1 cellular context compared by ENCODE assay signal in the genomic region with DNA sequence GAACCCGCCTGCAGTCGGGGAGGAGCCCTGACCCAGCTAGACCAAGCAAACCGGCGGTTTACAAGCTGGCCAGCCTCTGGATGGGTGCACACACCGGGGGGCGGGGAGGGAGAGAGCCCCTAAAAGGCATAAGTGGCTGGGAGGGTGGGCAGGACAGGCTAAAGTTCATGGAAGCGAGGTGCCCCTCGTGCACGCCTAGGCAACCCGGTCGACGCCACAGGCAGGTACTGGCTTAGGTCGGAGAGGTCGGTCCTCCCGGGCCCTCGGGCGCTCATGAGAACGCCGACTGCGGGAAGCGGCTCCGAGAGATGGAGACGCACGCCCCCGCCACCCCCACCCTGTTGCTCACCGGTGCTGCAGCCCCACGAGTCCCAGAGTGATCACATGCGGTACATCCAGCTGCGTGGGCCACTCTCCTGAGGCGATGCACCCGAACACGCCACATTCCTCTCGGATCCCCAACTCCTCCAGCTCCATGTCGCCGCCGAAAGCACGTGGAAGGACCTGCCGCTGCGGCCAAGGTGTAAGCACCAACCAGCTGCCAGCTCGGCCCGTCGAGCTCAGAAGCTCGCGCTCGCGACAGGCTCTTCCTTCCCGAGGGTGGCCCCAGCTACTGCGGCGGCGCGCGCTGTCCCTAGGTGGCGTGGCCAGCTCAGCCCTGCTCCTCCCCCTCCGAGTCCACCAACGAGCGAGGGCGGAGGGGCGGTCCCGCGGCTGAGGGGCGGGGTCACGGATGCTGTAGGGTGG.
TF ChIP-seq lines count a peak whose summit lies in the region.

A gene (minus strand): TSS at position 615 of the 747 bp plus-strand sequence. CDS start 138 bp downstream, at position 477.

TF ChIP-seq in K562, 482 proteins besides CTCF, POLR2A, EP300 and RAD21 (continued from another document and continues in another):
- TF ChIP-seq, protein P1, sequence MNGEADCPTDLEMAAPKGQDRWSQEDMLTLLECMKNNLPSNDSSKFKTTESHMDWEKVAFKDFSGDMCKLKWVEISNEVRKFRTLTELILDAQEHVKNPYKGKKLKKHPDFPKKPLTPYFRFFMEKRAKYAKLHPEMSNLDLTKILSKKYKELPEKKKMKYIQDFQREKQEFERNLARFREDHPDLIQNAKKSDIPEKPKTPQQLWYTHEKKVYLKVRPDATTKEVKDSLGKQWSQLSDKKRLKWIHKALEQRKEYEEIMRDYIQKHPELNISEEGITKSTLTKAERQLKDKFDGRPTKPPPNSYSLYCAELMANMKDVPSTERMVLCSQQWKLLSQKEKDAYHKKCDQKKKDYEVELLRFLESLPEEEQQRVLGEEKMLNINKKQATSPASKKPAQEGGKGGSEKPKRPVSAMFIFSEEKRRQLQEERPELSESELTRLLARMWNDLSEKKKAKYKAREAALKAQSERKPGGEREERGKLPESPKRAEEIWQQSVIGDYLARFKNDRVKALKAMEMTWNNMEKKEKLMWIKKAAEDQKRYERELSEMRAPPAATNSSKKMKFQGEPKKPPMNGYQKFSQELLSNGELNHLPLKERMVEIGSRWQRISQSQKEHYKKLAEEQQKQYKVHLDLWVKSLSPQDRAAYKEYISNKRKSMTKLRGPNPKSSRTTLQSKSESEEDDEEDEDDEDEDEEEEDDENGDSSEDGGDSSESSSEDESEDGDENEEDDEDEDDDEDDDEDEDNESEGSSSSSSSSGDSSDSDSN (IDR thresholded peaks at IDR 0.05; ENCODE audit: borderline replicate concordance in 1 of 2, low read depth in 2 of 2, low read length in 2 of 2): peak; percentile 30 to 90; a peak in 2 of 4 replicates
- TF ChIP-seq FOXM1 (IDR thresholded peaks at IDR 0.05; ENCODE audit: low read depth) (no peak), FOXM1 (CRISPR knock-in tag; IDR thresholded peaks at IDR 0.05; ENCODE audit: low read depth) (no peak), SREBF1 (IDR thresholded peaks at IDR 0.05; ENCODE audit: borderline replicate concordance, low read depth, low read length) (peak; percentile 41; the same call in 1 of the 2 replicates), SRSF3 (IDR thresholded peaks at IDR 0.05; ENCODE audit: insufficient read depth, low read length) (no peak), ZNF699 (CRISPR knock-in tag; IDR thresholded peaks at IDR 0.05; ENCODE audit: insufficient replicate concordance) (no peak), MAZ (CRISPR knock-in tag; conservative IDR thresholded peaks at IDR 0.05 in 1 of 2, IDR thresholded peaks at IDR 0.05 in 1 of 2) (no peak; a peak in 1 of 4 replicates), RBM17 (IDR thresholded peaks at IDR 0.05; ENCODE audit: borderline replicate concordance, low read depth, low read length) (no peak), ZBTB17 (CRISPR knock-in tag; IDR thresholded peaks at IDR 0.05) (0 out of 2 replicates have a peak, but pooled peaks have one; percentile 37), HDAC2 (IDR thresholded peaks at IDR 0.05) (peak; percentile 22; the same call in 1 of the 2 replicates), ZC3H4 (CRISPR knock-in tag; IDR thresholded peaks at IDR 0.05; ENCODE audit: borderline replicate concordance) (0 out of 2 replicates have a peak, but pooled peaks have one; percentile 59), MCM5 (IDR thresholded peaks at IDR 0.05; ENCODE audit: low read depth) (no peak), GATAD2A (IDR thresholded peaks at IDR 0.05) (no peak), POU5F1 (IDR thresholded peaks at IDR 0.05; ENCODE audit: borderline replicate concordance, low read depth, low read length, partially characterized antibody) (no peak), TCF7L2 (IDR thresholded peaks at IDR 0.05; ENCODE audit: low read depth, low read length) (no peak), MBD2 (IDR thresholded peaks at IDR 0.05; ENCODE audit: borderline replicate concordance, low read depth) (0 out of 2 replicates have a peak, but pooled peaks have one; percentile 53), LCOR (CRISPR knock-in tag; IDR thresholded peaks at IDR 0.05) (peak; percentile 66; the same call in 1 of the 2 replicates), COPS2 (conservative IDR thresholded peaks at IDR 0.05) (no peak), HOXB6 (CRISPR knock-in tag; IDR thresholded peaks at IDR 0.05; ENCODE audit: borderline replicate concordance) (no peak), ZNF696 (CRISPR knock-in tag; conservative IDR thresholded peaks at IDR 0.05) (no peak), ZNF444 (CRISPR knock-in tag; IDR thresholded peaks at IDR 0.05) (no peak), BACH1 (tag; IDR thresholded peaks at IDR 0.05) (no peak), RBM22 (IDR thresholded peaks at IDR 0.05; ENCODE audit: low read depth, low read length, poor library complexity, severe bottlenecking) (peak; percentile 82), SIX5 (IDR thresholded peaks at IDR 0.05; ENCODE audit: borderline replicate concordance in 1 of 2, insufficient read depth in 1 of 2, low read depth in 1 of 2, low read length in 2 of 2) (no peak), ELF4 (CRISPR knock-in tag; IDR thresholded peaks at IDR 0.05) (no peak), MTA3 (IDR thresholded peaks at IDR 0.05; ENCODE audit: borderline replicate concordance) (0 out of 2 replicates have a peak, but pooled peaks have one; percentile 33), ETV1 (tag; conservative IDR thresholded peaks at IDR 0.05; ENCODE audit: low read depth) (no peak), SAFB2 (IDR thresholded peaks at IDR 0.05; ENCODE audit: borderline replicate concordance, low read depth, low read length, severe bottlenecking) (no peak)
- TF ChIP-seq, protein P2, sequence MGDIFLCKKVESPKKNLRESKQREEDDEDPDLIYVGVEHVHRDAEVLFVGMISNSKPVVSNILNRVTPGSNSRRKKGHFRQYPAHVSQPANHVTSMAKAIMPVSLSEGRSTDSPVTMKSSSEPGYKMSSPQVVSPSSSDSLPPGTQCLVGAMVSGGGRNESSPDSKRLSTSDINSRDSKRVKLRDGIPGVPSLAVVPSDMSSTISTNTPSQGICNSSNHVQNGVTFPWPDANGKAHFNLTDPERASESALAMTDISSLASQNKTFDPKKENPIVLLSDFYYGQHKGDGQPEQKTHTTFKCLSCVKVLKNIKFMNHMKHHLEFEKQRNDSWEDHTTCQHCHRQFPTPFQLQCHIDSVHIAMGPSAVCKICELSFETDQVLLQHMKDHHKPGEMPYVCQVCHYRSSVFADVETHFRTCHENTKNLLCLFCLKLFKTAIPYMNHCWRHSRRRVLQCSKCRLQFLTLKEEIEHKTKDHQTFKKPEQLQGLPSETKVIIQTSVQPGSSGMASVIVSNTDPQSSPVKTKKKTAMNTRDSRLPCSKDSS (IDR thresholded peaks at IDR 0.05; ENCODE audit: low read depth, partially characterized antibody): no peak
- TF ChIP-seq, protein P3, sequence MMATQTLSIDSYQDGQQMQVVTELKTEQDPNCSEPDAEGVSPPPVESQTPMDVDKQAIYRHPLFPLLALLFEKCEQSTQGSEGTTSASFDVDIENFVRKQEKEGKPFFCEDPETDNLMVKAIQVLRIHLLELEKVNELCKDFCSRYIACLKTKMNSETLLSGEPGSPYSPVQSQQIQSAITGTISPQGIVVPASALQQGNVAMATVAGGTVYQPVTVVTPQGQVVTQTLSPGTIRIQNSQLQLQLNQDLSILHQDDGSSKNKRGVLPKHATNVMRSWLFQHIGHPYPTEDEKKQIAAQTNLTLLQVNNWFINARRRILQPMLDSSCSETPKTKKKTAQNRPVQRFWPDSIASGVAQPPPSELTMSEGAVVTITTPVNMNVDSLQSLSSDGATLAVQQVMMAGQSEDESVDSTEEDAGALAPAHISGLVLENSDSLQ (IDR thresholded peaks at IDR 0.05): no peak
- TF ChIP-seq, protein P4, sequence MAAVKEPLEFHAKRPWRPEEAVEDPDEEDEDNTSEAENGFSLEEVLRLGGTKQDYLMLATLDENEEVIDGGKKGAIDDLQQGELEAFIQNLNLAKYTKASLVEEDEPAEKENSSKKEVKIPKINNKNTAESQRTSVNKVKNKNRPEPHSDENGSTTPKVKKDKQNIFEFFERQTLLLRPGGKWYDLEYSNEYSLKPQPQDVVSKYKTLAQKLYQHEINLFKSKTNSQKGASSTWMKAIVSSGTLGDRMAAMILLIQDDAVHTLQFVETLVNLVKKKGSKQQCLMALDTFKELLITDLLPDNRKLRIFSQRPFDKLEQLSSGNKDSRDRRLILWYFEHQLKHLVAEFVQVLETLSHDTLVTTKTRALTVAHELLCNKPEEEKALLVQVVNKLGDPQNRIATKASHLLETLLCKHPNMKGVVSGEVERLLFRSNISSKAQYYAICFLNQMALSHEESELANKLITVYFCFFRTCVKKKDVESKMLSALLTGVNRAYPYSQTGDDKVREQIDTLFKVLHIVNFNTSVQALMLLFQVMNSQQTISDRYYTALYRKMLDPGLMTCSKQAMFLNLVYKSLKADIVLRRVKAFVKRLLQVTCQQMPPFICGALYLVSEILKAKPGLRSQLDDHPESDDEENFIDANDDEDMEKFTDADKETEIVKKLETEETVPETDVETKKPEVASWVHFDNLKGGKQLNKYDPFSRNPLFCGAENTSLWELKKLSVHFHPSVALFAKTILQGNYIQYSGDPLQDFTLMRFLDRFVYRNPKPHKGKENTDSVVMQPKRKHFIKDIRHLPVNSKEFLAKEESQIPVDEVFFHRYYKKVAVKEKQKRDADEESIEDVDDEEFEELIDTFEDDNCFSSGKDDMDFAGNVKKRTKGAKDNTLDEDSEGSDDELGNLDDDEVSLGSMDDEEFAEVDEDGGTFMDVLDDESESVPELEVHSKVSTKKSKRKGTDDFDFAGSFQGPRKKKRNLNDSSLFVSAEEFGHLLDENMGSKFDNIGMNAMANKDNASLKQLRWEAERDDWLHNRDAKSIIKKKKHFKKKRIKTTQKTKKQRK (IDR thresholded peaks at IDR 0.05; ENCODE audit: borderline replicate concordance, low read depth, low read length): no peak
- TF ChIP-seq, protein P5, sequence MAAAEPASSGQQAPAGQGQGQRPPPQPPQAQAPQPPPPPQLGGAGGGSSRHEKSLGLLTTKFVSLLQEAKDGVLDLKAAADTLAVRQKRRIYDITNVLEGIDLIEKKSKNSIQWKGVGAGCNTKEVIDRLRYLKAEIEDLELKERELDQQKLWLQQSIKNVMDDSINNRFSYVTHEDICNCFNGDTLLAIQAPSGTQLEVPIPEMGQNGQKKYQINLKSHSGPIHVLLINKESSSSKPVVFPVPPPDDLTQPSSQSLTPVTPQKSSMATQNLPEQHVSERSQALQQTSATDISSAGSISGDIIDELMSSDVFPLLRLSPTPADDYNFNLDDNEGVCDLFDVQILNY (CRISPR knock-in tag; IDR thresholded peaks at IDR 0.05): peak; percentile 8; the same call in 1 of the 2 replicates
- TF ChIP-seq, protein P6, sequence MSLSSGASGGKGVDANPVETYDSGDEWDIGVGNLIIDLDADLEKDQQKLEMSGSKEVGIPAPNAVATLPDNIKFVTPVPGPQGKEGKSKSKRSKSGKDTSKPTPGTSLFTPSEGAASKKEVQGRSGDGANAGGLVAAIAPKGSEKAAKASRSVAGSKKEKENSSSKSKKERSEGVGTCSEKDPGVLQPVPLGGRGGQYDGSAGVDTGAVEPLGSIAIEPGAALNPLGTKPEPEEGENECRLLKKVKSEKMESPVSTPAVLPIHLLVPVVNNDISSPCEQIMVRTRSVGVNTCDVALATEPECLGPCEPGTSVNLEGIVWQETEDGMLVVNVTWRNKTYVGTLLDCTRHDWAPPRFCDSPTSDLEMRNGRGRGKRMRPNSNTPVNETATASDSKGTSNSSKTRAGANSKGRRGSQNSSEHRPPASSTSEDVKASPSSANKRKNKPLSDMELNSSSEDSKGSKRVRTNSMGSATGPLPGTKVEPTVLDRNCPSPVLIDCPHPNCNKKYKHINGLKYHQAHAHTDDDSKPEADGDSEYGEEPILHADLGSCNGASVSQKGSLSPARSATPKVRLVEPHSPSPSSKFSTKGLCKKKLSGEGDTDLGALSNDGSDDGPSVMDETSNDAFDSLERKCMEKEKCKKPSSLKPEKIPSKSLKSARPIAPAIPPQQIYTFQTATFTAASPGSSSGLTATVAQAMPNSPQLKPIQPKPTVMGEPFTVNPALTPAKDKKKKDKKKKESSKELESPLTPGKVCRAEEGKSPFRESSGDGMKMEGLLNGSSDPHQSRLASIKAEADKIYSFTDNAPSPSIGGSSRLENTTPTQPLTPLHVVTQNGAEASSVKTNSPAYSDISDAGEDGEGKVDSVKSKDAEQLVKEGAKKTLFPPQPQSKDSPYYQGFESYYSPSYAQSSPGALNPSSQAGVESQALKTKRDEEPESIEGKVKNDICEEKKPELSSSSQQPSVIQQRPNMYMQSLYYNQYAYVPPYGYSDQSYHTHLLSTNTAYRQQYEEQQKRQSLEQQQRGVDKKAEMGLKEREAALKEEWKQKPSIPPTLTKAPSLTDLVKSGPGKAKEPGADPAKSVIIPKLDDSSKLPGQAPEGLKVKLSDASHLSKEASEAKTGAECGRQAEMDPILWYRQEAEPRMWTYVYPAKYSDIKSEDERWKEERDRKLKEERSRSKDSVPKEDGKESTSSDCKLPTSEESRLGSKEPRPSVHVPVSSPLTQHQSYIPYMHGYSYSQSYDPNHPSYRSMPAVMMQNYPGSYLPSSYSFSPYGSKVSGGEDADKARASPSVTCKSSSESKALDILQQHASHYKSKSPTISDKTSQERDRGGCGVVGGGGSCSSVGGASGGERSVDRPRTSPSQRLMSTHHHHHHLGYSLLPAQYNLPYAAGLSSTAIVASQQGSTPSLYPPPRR (CRISPR knock-in tag; IDR thresholded peaks at IDR 0.05; ENCODE audit: borderline replicate concordance): peak; percentile 84; the same call in 1 of the 2 replicates
- TF ChIP-seq, protein P7, sequence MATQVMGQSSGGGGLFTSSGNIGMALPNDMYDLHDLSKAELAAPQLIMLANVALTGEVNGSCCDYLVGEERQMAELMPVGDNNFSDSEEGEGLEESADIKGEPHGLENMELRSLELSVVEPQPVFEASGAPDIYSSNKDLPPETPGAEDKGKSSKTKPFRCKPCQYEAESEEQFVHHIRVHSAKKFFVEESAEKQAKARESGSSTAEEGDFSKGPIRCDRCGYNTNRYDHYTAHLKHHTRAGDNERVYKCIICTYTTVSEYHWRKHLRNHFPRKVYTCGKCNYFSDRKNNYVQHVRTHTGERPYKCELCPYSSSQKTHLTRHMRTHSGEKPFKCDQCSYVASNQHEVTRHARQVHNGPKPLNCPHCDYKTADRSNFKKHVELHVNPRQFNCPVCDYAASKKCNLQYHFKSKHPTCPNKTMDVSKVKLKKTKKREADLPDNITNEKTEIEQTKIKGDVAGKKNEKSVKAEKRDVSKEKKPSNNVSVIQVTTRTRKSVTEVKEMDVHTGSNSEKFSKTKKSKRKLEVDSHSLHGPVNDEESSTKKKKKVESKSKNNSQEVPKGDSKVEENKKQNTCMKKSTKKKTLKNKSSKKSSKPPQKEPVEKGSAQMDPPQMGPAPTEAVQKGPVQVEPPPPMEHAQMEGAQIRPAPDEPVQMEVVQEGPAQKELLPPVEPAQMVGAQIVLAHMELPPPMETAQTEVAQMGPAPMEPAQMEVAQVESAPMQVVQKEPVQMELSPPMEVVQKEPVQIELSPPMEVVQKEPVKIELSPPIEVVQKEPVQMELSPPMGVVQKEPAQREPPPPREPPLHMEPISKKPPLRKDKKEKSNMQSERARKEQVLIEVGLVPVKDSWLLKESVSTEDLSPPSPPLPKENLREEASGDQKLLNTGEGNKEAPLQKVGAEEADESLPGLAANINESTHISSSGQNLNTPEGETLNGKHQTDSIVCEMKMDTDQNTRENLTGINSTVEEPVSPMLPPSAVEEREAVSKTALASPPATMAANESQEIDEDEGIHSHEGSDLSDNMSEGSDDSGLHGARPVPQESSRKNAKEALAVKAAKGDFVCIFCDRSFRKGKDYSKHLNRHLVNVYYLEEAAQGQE (CRISPR knock-in tag; IDR thresholded peaks at IDR 0.05; ENCODE audit: low read depth): no peak
- TF ChIP-seq, protein P8, sequence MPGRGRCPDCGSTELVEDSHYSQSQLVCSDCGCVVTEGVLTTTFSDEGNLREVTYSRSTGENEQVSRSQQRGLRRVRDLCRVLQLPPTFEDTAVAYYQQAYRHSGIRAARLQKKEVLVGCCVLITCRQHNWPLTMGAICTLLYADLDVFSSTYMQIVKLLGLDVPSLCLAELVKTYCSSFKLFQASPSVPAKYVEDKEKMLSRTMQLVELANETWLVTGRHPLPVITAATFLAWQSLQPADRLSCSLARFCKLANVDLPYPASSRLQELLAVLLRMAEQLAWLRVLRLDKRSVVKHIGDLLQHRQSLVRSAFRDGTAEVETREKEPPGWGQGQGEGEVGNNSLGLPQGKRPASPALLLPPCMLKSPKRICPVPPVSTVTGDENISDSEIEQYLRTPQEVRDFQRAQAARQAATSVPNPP (IDR thresholded peaks at IDR 0.05; ENCODE audit: borderline replicate concordance, insufficient read depth, insufficient read length): no peak
